Comparison of ENCODE assay signal across 1 cellular context in genomic region chr1:209766051-209766450, GRCh38.
TF ChIP-seq lines count a peak whose summit lies in the region.

No MANE protein-coding gene starts in this region.

TF ChIP-seq in GM12878, 131 proteins besides CTCF, POLR2A, EP300 and RAD21:
- TF ChIP-seq CREB1 (IDR thresholded peaks at IDR 0.05; ENCODE audit: low read depth) (peak; percentile 36; the same call in 1 of the 2 replicates), RUNX3 (IDR thresholded peaks at IDR 0.05; ENCODE audit: low read length) (peak; percentile 33; the same call in 1 of the 2 replicates), YY1 (IDR thresholded peaks at IDR 0.05; ENCODE audit: low read depth, low read length) (no peak), BHLHE40 (IDR thresholded peaks at IDR 0.05; ENCODE audit: borderline replicate concordance in 1 of 2, low read depth in 2 of 2, low read length in 1 of 2) (peak; percentile 72 to 80), IKZF1 (conservative IDR thresholded peaks at IDR 0.05) (no peak), DPF2 (IDR thresholded peaks at IDR 0.05) (no peak)
